In genomic region chr17:15290186-15290536, GRCh38 we compare ENCODE assay signal across 24 cellular contexts. TPM values are rescaled to one million over a fixed set of nuclear protein-coding genes. Genes with fewer than 3 reads are reported as not detected.
"Had no signal": no experiment of that assay in that cellular context is flagged by ENCODE, and none has a peak within 500 bp of the region (broad histone marks: within the 10 kb centered on the region; RNA-seq: fewer than 3 reads in every experiment).

No MANE protein-coding gene starts in this region.

- DNase-seq: activated CD4-positive, alpha-beta memory T cell treated with anti-CD3 and anti-CD28 coated beads for 36 hours; activated CD4-positive, alpha-beta T cell treated with anti-CD3 and anti-CD28 coated beads, Interleukin-2, amount 10 ng/mL, durations not matched to agents 7 days and 5 days; activated CD4-positive, CD25-positive, alpha-beta regulatory T cell; activated CD8-positive, alpha-beta memory T cell treated with anti-CD3 and anti-CD28 coated beads for 24 hours; activated effector memory CD4-positive, alpha-beta T cell treated with anti-CD3 and anti-CD28 coated beads, Interleukin-2, amount 50 U/mL, for 16 hours; activated naive CD4-positive, alpha-beta T cell treated with anti-CD3 and anti-CD28 coated beads for 36 hours; activated T-cell treated with anti-CD3 and anti-CD28 coated beads, Interleukin-2, amount 50 U/mL, for 4 hours; amygdala; MM.1S; NCI-H1105; NCI-H1436; NCI-H1694 treated with DMSO at 0.1 percent for 48 hours; NCI-H2029 treated with DMSO at 0.1 percent for 48 hours; NCI-H446; NCI-H524; SIG-M5; T-cell; T-helper 2 cell had no signal

- H3K4me3 Mint-ChIP-seq: activated CD4-positive, alpha-beta memory T cell treated with anti-CD3 and anti-CD28 coated beads for 36 hours; activated CD4-positive, alpha-beta T cell treated with anti-CD3 and anti-CD28 coated beads, Interleukin-2, amount 10 ng/mL, durations not matched to agents 7 days and 5 days; activated naive CD4-positive, alpha-beta T cell treated with anti-CD3 and anti-CD28 coated beads for 36 hours; activated naive CD8-positive, alpha-beta T cell; activated T-cell treated with anti-CD3 and anti-CD28 coated beads, Interleukin-2, amount 50 U/mL, for 4 hours; brain; T-cell had no signal

- H3K27ac ChIP-seq: cardiac muscle cell, SK-N-MC, VCaP had no signal

- H3K36me3 Mint-ChIP-seq: activated CD4-positive, alpha-beta memory T cell treated with anti-CD3 and anti-CD28 coated beads for 36 hours; activated naive CD8-positive, alpha-beta T cell; brain; T-cell had no signal

- H3K9me3 Mint-ChIP-seq: activated CD4-positive, alpha-beta memory T cell treated with anti-CD3 and anti-CD28 coated beads for 36 hours; activated CD4-positive, alpha-beta T cell treated with anti-CD3 and anti-CD28 coated beads, Interleukin-2, amount 10 ng/mL, durations not matched to agents 7 days and 5 days; activated naive CD4-positive, alpha-beta T cell treated with anti-CD3 and anti-CD28 coated beads for 36 hours; activated T-cell treated with anti-CD3 and anti-CD28 coated beads, Interleukin-2, amount 50 U/mL, for 4 hours; T-cell had no signal

- H3K27ac Mint-ChIP-seq: activated CD4-positive, alpha-beta memory T cell treated with anti-CD3 and anti-CD28 coated beads for 36 hours; activated CD4-positive, alpha-beta T cell treated with anti-CD3 and anti-CD28 coated beads, Interleukin-2, amount 10 ng/mL, durations not matched to agents 7 days and 5 days; activated naive CD4-positive, alpha-beta T cell treated with anti-CD3 and anti-CD28 coated beads for 36 hours; activated naive CD8-positive, alpha-beta T cell; brain; T-cell had no signal

- H3K27me3 ChIP-seq: cardiac muscle cell had no signal

- H3K4me1 Mint-ChIP-seq: activated CD4-positive, alpha-beta T cell treated with anti-CD3 and anti-CD28 coated beads, Interleukin-2, amount 10 ng/mL, durations not matched to agents 7 days and 5 days; brain; T-cell had no signal

- ATAC-seq: activated T-cell treated with anti-CD3 and anti-CD28 coated beads, Interleukin-2, amount 50 U/mL, for 4 hours; T-cell had no signal

- H3K4me3 ChIP-seq: cardiac muscle cell, SK-N-MC had no signal

- H3K36me3 ChIP-seq: cardiac muscle cell had no signal

RNA-seq across cellular contexts. Expression of gene PMP22, which starts 25.0 kb away (rescaled TPM):
- total RNA-seq: activated CD4-positive, alpha-beta memory T cell treated with anti-CD3 and anti-CD28 coated beads for 36 hours; activated CD4-positive, alpha-beta T cell treated with anti-CD3 and anti-CD28 coated beads, Interleukin-2, amount 10 ng/mL, durations not matched to agents 7 days and 5 days had no signal

RNA-seq across cellular contexts. Expression of gene TEKT3, which starts 51.2 kb away (rescaled TPM):
- total RNA-seq: activated CD4-positive, alpha-beta T cell treated with anti-CD3 and anti-CD28 coated beads, Interleukin-2, amount 10 ng/mL, durations not matched to agents 7 days and 5 days; activated naive CD4-positive, alpha-beta T cell treated with anti-CD3 and anti-CD28 coated beads for 36 hours; astrocyte had no signal
